ENCODE assay signal across 17 cellular contexts in the genomic region with DNA sequence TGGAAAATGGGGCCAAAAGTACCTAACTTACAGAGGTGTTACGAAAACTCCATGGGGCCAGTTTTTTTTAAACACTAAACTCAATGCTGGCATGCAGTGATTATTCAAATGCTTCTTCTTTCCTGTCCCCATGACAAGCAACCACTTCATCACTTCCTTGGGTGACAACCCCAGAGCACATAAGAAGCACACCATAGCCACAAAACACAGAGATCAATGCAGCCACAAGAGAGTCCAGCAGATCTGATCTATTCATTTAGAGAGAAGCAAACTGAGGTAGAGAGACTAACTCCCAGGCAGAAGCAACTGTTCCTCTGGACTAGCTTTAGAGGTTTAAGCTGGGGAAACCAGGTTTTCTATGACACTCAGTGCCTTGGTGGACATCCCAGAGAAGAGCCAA.
DNase-seq lines count a peak whose midpoint lies in the region; ATAC-seq and TF ChIP-seq lines count a peak whose summit lies in the region.
"Had no signal": no experiment of that assay in that cellular context is flagged by ENCODE, and none has a peak within 500 bp of the region (broad histone marks: within the 10 kb centered on the region; RNA-seq: fewer than 3 reads in every experiment).

No MANE protein-coding gene starts in this region.

- no peak overlapping the region for H3K27ac Mint-ChIP-seq in activated CD8-positive, alpha-beta T cell treated with anti-CD3 and anti-CD28 coated beads, Interleukin-2, amount 10 ng/mL, durations not matched to agents 7 days and 5 days
- no peak overlapping the region for H3K27ac Mint-ChIP-seq in activated CD8-positive, alpha-beta T cell treated with anti-CD3 and anti-CD28 coated beads for 36 hours
- H3K27ac Mint-ChIP-seq in activated naive CD4-positive, alpha-beta T cell treated with anti-CD3 and anti-CD28 coated beads, Interleukin-2, amount 50 U/mL, for 72 hours: no peak overlapping the region
- no peak overlapping the region for H3K27ac Mint-ChIP-seq in activated naive CD4-positive, alpha-beta T cell treated with anti-CD3 and anti-CD28 coated beads, Interleukin-2, amount 10 ng/mL, durations not matched to agents 7 days and 5 days
- H3K27ac Mint-ChIP-seq: B cell; CD4-positive, CD25-positive, alpha-beta regulatory T cell; CD8-positive, alpha-beta T cell had no signal

- peaks cover 9% of the 10 kb centered on the region for H3K4me1 Mint-ChIP-seq in activated CD8-positive, alpha-beta T cell treated with anti-CD3 and anti-CD28 coated beads, Interleukin-2, amount 10 ng/mL, durations not matched to agents 7 days and 5 days (ENCODE audit: low read depth)
- no peaks in the 10 kb centered on the region for H3K4me1 Mint-ChIP-seq in activated CD8-positive, alpha-beta T cell treated with anti-CD3 and anti-CD28 coated beads for 36 hours (ENCODE audit: low read depth)
- H3K4me1 Mint-ChIP-seq in activated naive CD4-positive, alpha-beta T cell treated with anti-CD3 and anti-CD28 coated beads, Interleukin-2, amount 10 ng/mL, durations not matched to agents 7 days and 5 days: no peaks in the 10 kb centered on the region
- H3K4me1 Mint-ChIP-seq: B cell; CD4-positive, CD25-positive, alpha-beta regulatory T cell had no signal

- no peak overlapping the region for H3K4me3 ChIP-seq in Jurkat, Clone E6-1 (ENCODE audit: low read length)
- H3K4me3 ChIP-seq: BLaER1, HAP-1 had no signal

- POLR2A ChIA-PET in activated CD8-positive, alpha-beta T cell treated with anti-CD3 and anti-CD28 coated beads, Interleukin-2, amount 10 ng/mL, durations not matched to agents 7 days and 5 days (lab: Charles Lee): no interaction called here
- POLR2A ChIA-PET in activated CD8-positive, alpha-beta T cell treated with anti-CD3 and anti-CD28 coated beads for 36 hours (lab: Charles Lee): no interaction called here

- H3K9me3 Mint-ChIP-seq in activated CD8-positive, alpha-beta T cell treated with anti-CD3 and anti-CD28 coated beads, Interleukin-2, amount 10 ng/mL, durations not matched to agents 7 days and 5 days (ENCODE audit: insufficient read depth): no peaks in the 10 kb centered on the region
- H3K9me3 Mint-ChIP-seq in activated CD8-positive, alpha-beta T cell treated with anti-CD3 and anti-CD28 coated beads for 36 hours: no peaks in the 10 kb centered on the region
- H3K9me3 Mint-ChIP-seq in activated naive CD4-positive, alpha-beta T cell treated with anti-CD3 and anti-CD28 coated beads, Interleukin-2, amount 50 U/mL, for 72 hours: no peaks in the 10 kb centered on the region
- H3K9me3 Mint-ChIP-seq in activated naive CD4-positive, alpha-beta T cell treated with anti-CD3 and anti-CD28 coated beads, Interleukin-2, amount 10 ng/mL, durations not matched to agents 7 days and 5 days: no peaks in the 10 kb centered on the region
- H3K9me3 Mint-ChIP-seq: CD8-positive, alpha-beta T cell had no signal

- ATAC-seq in activated CD8-positive, alpha-beta T cell treated with anti-CD3 and anti-CD28 coated beads, Interleukin-2, amount 10 ng/mL, durations not matched to agents 7 days and 5 days: peak; percentile 42
- ATAC-seq in activated CD8-positive, alpha-beta T cell treated with anti-CD3 and anti-CD28 coated beads for 36 hours: no peak
- ATAC-seq in activated naive CD4-positive, alpha-beta T cell treated with anti-CD3 and anti-CD28 coated beads, Interleukin-2, amount 50 U/mL, for 72 hours: peak; percentile 48 to 87
- no peak for ATAC-seq in left lobe of liver
- ATAC-seq: CD8-positive, alpha-beta T cell had no signal

- H3K4me3 Mint-ChIP-seq in activated CD8-positive, alpha-beta T cell treated with anti-CD3 and anti-CD28 coated beads, Interleukin-2, amount 10 ng/mL, durations not matched to agents 7 days and 5 days: no peak overlapping the region
- no peak overlapping the region for H3K4me3 Mint-ChIP-seq in activated CD8-positive, alpha-beta T cell treated with anti-CD3 and anti-CD28 coated beads for 36 hours
- no peak overlapping the region for H3K4me3 Mint-ChIP-seq in activated naive CD4-positive, alpha-beta T cell treated with anti-CD3 and anti-CD28 coated beads, Interleukin-2, amount 10 ng/mL, durations not matched to agents 7 days and 5 days
- H3K4me3 Mint-ChIP-seq: B cell; CD4-positive, CD25-positive, alpha-beta regulatory T cell; CD8-positive, alpha-beta T cell had no signal

- peak; percentile 27 for DNase-seq in activated CD8-positive, alpha-beta T cell treated with anti-CD3 and anti-CD28 coated beads, Interleukin-2, amount 10 ng/mL, durations not matched to agents 7 days and 5 days
- no peak for DNase-seq in activated CD8-positive, alpha-beta T cell treated with anti-CD3 and anti-CD28 coated beads for 36 hours
- DNase-seq in activated naive CD4-positive, alpha-beta T cell treated with anti-CD3 and anti-CD28 coated beads, Interleukin-2, amount 50 U/mL, for 72 hours (ENCODE audit: low spot score in 2 of 2): no peak
- DNase-seq in activated naive CD4-positive, alpha-beta T cell treated with anti-CD3 and anti-CD28 coated beads, Interleukin-2, amount 10 ng/mL, durations not matched to agents 7 days and 5 days: no peak
- peak; percentile 78 for DNase-seq in Jurkat, Clone E6-1 (ENCODE audit: low read depth, low spot score)
- peak; percentile 4 for DNase-seq in left lobe of liver (ENCODE audit: low spot score)
- no peak for DNase-seq in GM13976 (ENCODE audit: low spot score)
- DNase-seq in HCEC 1CT: no peak
- DNase-seq: Caco-2; CD4-positive, CD25-positive, alpha-beta regulatory T cell; CD8-positive, alpha-beta T cell; DMS153; DND-41; GOT3 had no signal

- CTCF ChIA-PET in activated CD8-positive, alpha-beta T cell treated with anti-CD3 and anti-CD28 coated beads, Interleukin-2, amount 10 ng/mL, durations not matched to agents 7 days and 5 days (lab: Charles Lee): no interaction called here
- CTCF ChIA-PET in activated CD8-positive, alpha-beta T cell treated with anti-CD3 and anti-CD28 coated beads for 36 hours (lab: Charles Lee): no interaction called here
- CTCF ChIA-PET in activated naive CD4-positive, alpha-beta T cell treated with anti-CD3 and anti-CD28 coated beads, Interleukin-2, amount 10 ng/mL, durations not matched to agents 7 days and 5 days (lab: Charles Lee): no interaction called here

- H3K36me3 Mint-ChIP-seq in activated CD8-positive, alpha-beta T cell treated with anti-CD3 and anti-CD28 coated beads, Interleukin-2, amount 10 ng/mL, durations not matched to agents 7 days and 5 days (ENCODE audit: low read depth): no peaks in the 10 kb centered on the region
- H3K36me3 Mint-ChIP-seq in activated CD8-positive, alpha-beta T cell treated with anti-CD3 and anti-CD28 coated beads for 36 hours (ENCODE audit: low read depth): no peaks in the 10 kb centered on the region
- no peaks in the 10 kb centered on the region for H3K36me3 Mint-ChIP-seq in activated naive CD4-positive, alpha-beta T cell treated with anti-CD3 and anti-CD28 coated beads, Interleukin-2, amount 50 U/mL, for 72 hours
- no peaks in the 10 kb centered on the region for H3K36me3 Mint-ChIP-seq in activated naive CD4-positive, alpha-beta T cell treated with anti-CD3 and anti-CD28 coated beads, Interleukin-2, amount 10 ng/mL, durations not matched to agents 7 days and 5 days
- H3K36me3 Mint-ChIP-seq: CD4-positive, CD25-positive, alpha-beta regulatory T cell; CD8-positive, alpha-beta T cell had no signal

- peaks cover 7% of the 10 kb centered on the region for H3K27me3 Mint-ChIP-seq in activated CD8-positive, alpha-beta T cell treated with anti-CD3 and anti-CD28 coated beads, Interleukin-2, amount 10 ng/mL, durations not matched to agents 7 days and 5 days (ENCODE audit: low read depth)
- H3K27me3 Mint-ChIP-seq in activated CD8-positive, alpha-beta T cell treated with anti-CD3 and anti-CD28 coated beads for 36 hours: no peaks in the 10 kb centered on the region
- H3K27me3 Mint-ChIP-seq in activated naive CD4-positive, alpha-beta T cell treated with anti-CD3 and anti-CD28 coated beads, Interleukin-2, amount 10 ng/mL, durations not matched to agents 7 days and 5 days: peaks cover 12% of the 10 kb centered on the region

- TF ChIP-seq CTCF in activated CD8-positive, alpha-beta T cell treated with anti-CD3 and anti-CD28 coated beads for 36 hours (IDR thresholded peaks at IDR 0.05): no peak
- no peak for TF ChIP-seq CTCF in GM13976 (IDR thresholded peaks at IDR 0.05; ENCODE audit: borderline replicate concordance, control extremely low read depth, extremely low read depth, insufficient read depth, missing control alignments)

- intact Hi-C loops in activated CD8-positive, alpha-beta T cell treated with anti-CD3 and anti-CD28 coated beads for 36 hours (cut with micrococcal nuclease): no loop called here

- in situ Hi-C loops in GM13976 (cut with MboI; ENCODE audit: low sequenced_read_pairs, unreplicated experiment): no loop called here

Comparison
In these comparisons a context has a peak if more than half of its experiments do, and no peak if none do; other contexts are left out.
1. ATAC-seq: peak in activated CD8-positive, alpha-beta T cell treated with anti-CD3 and anti-CD28 coated beads, Interleukin-2, amount 10 ng/mL, durations not matched to agents 7 days and 5 days (single experiment) and activated naive CD4-positive, alpha-beta T cell treated with anti-CD3 and anti-CD28 coated beads, Interleukin-2, amount 50 U/mL, for 72 hours (2 of 2); none in activated CD8-positive, alpha-beta T cell treated with anti-CD3 and anti-CD28 coated beads for 36 hours (single experiment) and left lobe of liver (single experiment).
2. DNase-seq: peak in activated CD8-positive, alpha-beta T cell treated with anti-CD3 and anti-CD28 coated beads, Interleukin-2, amount 10 ng/mL, durations not matched to agents 7 days and 5 days (single experiment), Jurkat, Clone E6-1 (single experiment) and left lobe of liver (single experiment); none in activated CD8-positive, alpha-beta T cell treated with anti-CD3 and anti-CD28 coated beads for 36 hours (single experiment), activated naive CD4-positive, alpha-beta T cell treated with anti-CD3 and anti-CD28 coated beads, Interleukin-2, amount 50 U/mL, for 72 hours (0 of 2), activated naive CD4-positive, alpha-beta T cell treated with anti-CD3 and anti-CD28 coated beads, Interleukin-2, amount 10 ng/mL, durations not matched to agents 7 days and 5 days (single experiment), GM13976 (single experiment) and HCEC 1CT (single experiment).